In genomic region chr10:72886596-72887522, GRCh38 we compare ENCODE assay signal across 10 cellular contexts. TPM values are rescaled to one million over a fixed set of nuclear protein-coding genes. Genes with fewer than 3 reads are reported as not detected.
A peak's percentile ranks its signal among the peaks of the same experiment; 100 is the strongest.
DNase-seq lines count a peak whose midpoint lies in the region; ATAC-seq, FAIRE-seq and TF ChIP-seq lines count a peak whose summit lies in the region.
"Had no signal": no experiment of that assay in that cellular context is flagged by ENCODE, and none has a peak within 500 bp of the region (broad histone marks: within the 10 kb centered on the region; RNA-seq: fewer than 3 reads in every experiment).

No MANE protein-coding gene starts in this region.

- intact Hi-C loops in HCT116 (cut with micrococcal nuclease) (no loop called here), left lung (cut with DNase I) (no loop called here), aorta (cut with DNase I) (no loop called here)

- H3K4me1 ChIP-seq in HCT116 (ENCODE audit: control insufficient read depth in 1 of 2, insufficient read depth in 2 of 2, low read length in 2 of 2): no peaks in the 10 kb centered on the region
- peaks cover 0 to 13% of the 10 kb centered on the region in 2 donors for H3K4me1 ChIP-seq in left lung
- H3K4me1 ChIP-seq in aorta (ENCODE audit: control insufficient read depth in 1 of 2, insufficient read depth in 2 of 2, low read length in 2 of 2): no peaks in the 10 kb centered on the region

- POLR2A ChIA-PET in HCT116 (lab: Charles Lee): no interaction called here

- TF ChIP-seq CTCF in HCT116 (IDR thresholded peaks at IDR 0.05 in 2 of 3, conservative IDR thresholded peaks at IDR 0.05 in 1 of 3; ENCODE audit: borderline replicate concordance in 1 of 3, insufficient read depth in 1 of 3, low read depth in 2 of 3, low read length in 2 of 3) (no peak), left lung (IDR thresholded peaks at IDR 0.05) (no peak)

- H3K9ac ChIP-seq in HCT116 (ENCODE audit: low read length): no peak overlapping the region

- FAIRE-seq in urothelium cell line (lab: Jason Lieb, UNC): no peak

- RAD21 ChIA-PET in HCT116 (lab: Charles Lee; ENCODE audit: low non-redundant PET in 1 of 2, low total read pairs in 2 of 2, uncharacterized antibody in 2 of 2, unreplicated experiment in 2 of 2): no interaction called here

- peaks cover 21% of the 10 kb centered on the region for H3K4me1 Mint-ChIP-seq in activated naive CD8-positive, alpha-beta T cell (ENCODE audit: low read depth)

- H3K9me3 Mint-ChIP-seq in activated naive CD8-positive, alpha-beta T cell (ENCODE audit: low read depth): no peaks in the 10 kb centered on the region

- peak overlapping the region; percentile 59 for H3K27ac Mint-ChIP-seq in activated naive CD8-positive, alpha-beta T cell

- H2AFZ ChIP-seq in HCT116 (ENCODE audit: low read depth, low read length, poor library complexity, severe bottlenecking): no peak overlapping the region

- WGBS in aorta, 2 donors: 44 to 46% methylated on average over 6 of the region's 6 CpGs

- H3K27me3 Mint-ChIP-seq in activated naive CD8-positive, alpha-beta T cell: no peaks in the 10 kb centered on the region

- no peak for ATAC-seq in HCT116
- ATAC-seq in left lung: peak; percentile 21
- ATAC-seq in aorta (ENCODE audit: low FRiP score): no peak
- no peak for ATAC-seq in GM21381 (IDR thresholded peaks at IDR 0.05; ENCODE audit: unreplicated experiment)

- TF ChIP-seq POLR2A in HCT116 (IDR thresholded peaks at IDR 0.05; ENCODE audit: borderline replicate concordance, extremely low read depth, insufficient read depth, insufficient read length): no peak

- H3K36me3 Mint-ChIP-seq in activated naive CD8-positive, alpha-beta T cell: peaks cover 25% of the 10 kb centered on the region

- H3K9me3 ChIP-seq in HCT116 (ENCODE audit: control insufficient read depth in 1 of 2, insufficient read depth in 1 of 2, low read depth in 1 of 2, low read length in 2 of 2) (no peaks in the 10 kb centered on the region), left lung (no peaks in the 10 kb centered on the region), aorta (ENCODE audit: control insufficient read depth, low read length) (no peaks in the 10 kb centered on the region)

- H3K9me2 ChIP-seq in HCT116 (ENCODE audit: insufficient read depth): no peaks in the 10 kb centered on the region

- no peaks in the 10 kb centered on the region for H4K20me1 ChIP-seq in HCT116 (ENCODE audit: insufficient read depth)

- CTCF ChIA-PET in HCT116 (lab: Charles Lee): no interaction called here

- peak overlapping the region; percentile 62 for H3K4me3 Mint-ChIP-seq in activated naive CD8-positive, alpha-beta T cell

- H3K36me3 ChIP-seq in HCT116 (ENCODE audit: control insufficient read depth in 1 of 2, insufficient read depth in 2 of 2, low read length in 2 of 2): peaks cover 2 to 3% of the 10 kb centered on the region in 2 experiments; a peak in 1 of 4 replicates
- peaks cover 0 to 40% of the 10 kb centered on the region in 2 donors for H3K36me3 ChIP-seq in left lung
- H3K36me3 ChIP-seq in aorta (ENCODE audit: control insufficient read depth in 1 of 2, insufficient read depth in 2 of 2, low read length in 1 of 2): no peaks in the 10 kb centered on the region

- H3K4me3 ChIP-seq in HCT116 (replicated peaks in 1 of 2; ENCODE audit: low read depth in 1 of 2, low read length in 2 of 2) (no peak overlapping the region), left lung (peak overlapping the region in 1 of 2 donors; percentile 22), aorta (ENCODE audit: low read length in 2 of 2) (no peak overlapping the region)

- TSS peak; percentile 30 for BruUV-seq in HCT116 (replicated peaks; lab: Mats Ljungman, UMichigan)

- DNase-seq in Ammon's horn (ENCODE audit: low spot score) (peak; percentile 33), HCT116 (ENCODE audit: low read depth, low spot score) (no peak), left lung (no peak), urothelium cell line (ENCODE audit: low spot score) (no peak), aorta (no peak), NCI-H510A (lab: John Stamatoyannopoulos, UW) (no peak)
- DNase-seq: COR-L47, NCI-H187 treated with DMSO at 0.1 percent for 48 hours had no signal

- H3K4me2 ChIP-seq in HCT116 (ENCODE audit: low read length): no peak overlapping the region

- H3K27ac ChIP-seq in HCT116 (ENCODE audit: low read depth, low read length) (no peak overlapping the region), left lung (peak overlapping the region in 1 of 2 donors; percentile 45), aorta (ENCODE audit: low read depth in 1 of 2, low read length in 2 of 2) (no peak overlapping the region)

- no peak for TF ChIP-seq RAD21 in HCT116 (IDR thresholded peaks at IDR 0.05; ENCODE audit: low read depth)

- H3K79me2 ChIP-seq in HCT116 (ENCODE audit: insufficient read depth, low read length): no peaks in the 10 kb centered on the region

- H3K27me3 ChIP-seq in HCT116 (ENCODE audit: insufficient read depth, low read length): no peaks in the 10 kb centered on the region
- H3K27me3 ChIP-seq in left lung: no peaks in the 10 kb centered on the region
- no peaks in the 10 kb centered on the region for H3K27me3 ChIP-seq in aorta (ENCODE audit: control insufficient read depth in 1 of 2, insufficient read depth in 2 of 2, low read length in 1 of 2)

TF ChIP-seq in HCT116, 20 proteins besides CTCF, POLR2A, EP300 and RAD21:
- TF ChIP-seq ZNF274 (IDR thresholded peaks at IDR 0.05; ENCODE audit: low read depth, low read length) (no peak), POLR2AphosphoS5 (IDR thresholded peaks at IDR 0.05; ENCODE audit: low read depth, low read length) (no peak), CBX3 (IDR thresholded peaks at IDR 0.05; ENCODE audit: low read depth) (no peak)

RNA-seq across cellular contexts. Expression of gene OIT3, which starts 6.7 kb away (rescaled TPM):
- total RNA-seq in HCT116 (2021; ENCODE audit: unreplicated experiment) (not detected), left lung (under 1 TPM in 1 of 2 donors, not detected in 1; 0.21 TPM), aorta (under 1 TPM; 0.15 to 0.23 TPM)
- polyA plus RNA-seq in HCT116 (2012): not detected in 2 replicates
- polyA plus RNA-seq in aorta: not detected
